8 cellular contexts compared by ENCODE assay signal in the genomic region with DNA sequence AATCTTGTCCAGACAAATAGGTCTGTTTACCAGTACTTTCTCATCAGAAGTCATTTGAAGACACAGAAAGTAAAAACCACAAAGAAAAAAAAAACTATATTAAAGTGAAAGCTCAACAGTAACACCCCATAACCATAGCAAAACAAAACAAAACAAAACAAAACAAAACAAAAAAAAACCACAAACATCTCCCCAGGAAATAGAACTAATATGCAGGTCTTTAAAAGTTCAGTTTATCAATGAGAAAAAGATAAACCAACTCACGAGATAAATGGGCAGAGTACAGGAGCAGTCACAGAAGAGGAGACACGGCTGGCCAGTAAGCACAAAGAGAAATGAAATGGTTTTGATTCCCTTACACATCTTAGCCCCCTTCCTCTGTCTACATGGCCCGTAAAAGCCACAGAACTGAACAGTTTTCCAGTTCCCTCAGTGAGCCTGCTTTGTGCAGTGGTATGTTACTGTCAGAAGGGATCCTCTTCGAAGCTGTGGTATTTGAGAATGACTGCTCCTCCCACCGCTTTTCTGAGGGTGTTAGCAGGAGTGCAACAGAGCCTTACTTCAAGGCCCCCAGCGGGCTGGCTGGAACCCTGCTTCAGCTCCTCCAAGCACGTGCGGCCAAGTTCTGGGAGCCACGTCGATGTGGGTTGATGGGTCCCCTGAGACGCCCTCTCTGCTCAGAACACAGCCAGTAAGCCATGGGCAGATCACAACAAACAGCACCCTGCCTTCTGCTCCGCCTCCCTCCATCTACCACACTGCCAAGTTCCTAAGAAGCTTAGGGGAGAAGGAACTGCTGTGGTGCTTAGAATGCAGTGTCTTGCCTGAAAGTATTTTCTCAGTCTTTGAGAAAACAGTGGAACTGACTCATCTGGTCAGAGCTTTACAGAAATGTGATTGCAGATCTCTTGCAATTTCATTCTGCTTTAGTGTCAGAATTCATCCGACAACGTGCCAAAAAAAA. TPM values are rescaled to one million over a fixed set of nuclear protein-coding genes. Genes with fewer than 3 reads are reported as not detected.
DNase-seq lines count a peak whose midpoint lies in the region; ATAC-seq and TF ChIP-seq lines count a peak whose summit lies in the region.

No MANE protein-coding gene starts in this region.

- ATAC-seq in GM19351 (IDR thresholded peaks at IDR 0.05; ENCODE audit: unreplicated experiment) (peak; percentile 43), HG03469 (IDR thresholded peaks at IDR 0.05; ENCODE audit: unreplicated experiment) (peak; percentile 26), left lobe of liver (peak; percentile 58)

- TF ChIP-seq CTCF in AG09309 (IDR thresholded peaks at IDR 0.05; ENCODE audit: control insufficient read depth, insufficient read depth, low read depth, low read length, missing control alignments), result no peak

- DNase-seq in AG09309 (ENCODE audit: low read depth) (peak; percentile 90), T-helper 9 cell (peak; percentile 36), cerebellar cortex (ENCODE audit: low spot score) (peak; percentile 54), left lobe of liver (ENCODE audit: low spot score) (no peak), NCI-H526 treated with DMSO at 0.1 percent for 48 hours (lab: John Stamatoyannopoulos, UW) (no peak)
- DNase-seq in stimulated activated CD8-positive, alpha-beta memory T cell treated with anti-CD3 and anti-CD28 coated beads, Interleukin-2, amount 100 ng/mL, for 48 hours (ENCODE audit: low read depth in 2 of 2), result peak; percentile 17 to 32

- H3K4me3 ChIP-seq in AG09309 (ENCODE audit: control insufficient read depth, low read depth, low read length), result peak overlapping the region; percentile 44

RNA-seq across cellular contexts. Expression of gene UST, which starts 14.0 kb away (rescaled TPM):
- 0.58 TPM for total RNA-seq in left lobe of liver

Comparison
In these comparisons a context has a peak if more than half of its experiments do, and no peak if none do; other contexts are left out.
1. DNase-seq: peak in AG09309 (single experiment), T-helper 9 cell (single experiment), cerebellar cortex (single experiment) and stimulated activated CD8-positive, alpha-beta memory T cell treated with anti-CD3 and anti-CD28 coated beads, Interleukin-2, amount 100 ng/mL, for 48 hours (2 of 2); none in left lobe of liver (single experiment) and NCI-H526 treated with DMSO at 0.1 percent for 48 hours (single experiment).
2. Peak in every context shown above with its lines, with median percentiles within 50 percentile points of each other: ATAC-seq.